In the genomic region with DNA sequence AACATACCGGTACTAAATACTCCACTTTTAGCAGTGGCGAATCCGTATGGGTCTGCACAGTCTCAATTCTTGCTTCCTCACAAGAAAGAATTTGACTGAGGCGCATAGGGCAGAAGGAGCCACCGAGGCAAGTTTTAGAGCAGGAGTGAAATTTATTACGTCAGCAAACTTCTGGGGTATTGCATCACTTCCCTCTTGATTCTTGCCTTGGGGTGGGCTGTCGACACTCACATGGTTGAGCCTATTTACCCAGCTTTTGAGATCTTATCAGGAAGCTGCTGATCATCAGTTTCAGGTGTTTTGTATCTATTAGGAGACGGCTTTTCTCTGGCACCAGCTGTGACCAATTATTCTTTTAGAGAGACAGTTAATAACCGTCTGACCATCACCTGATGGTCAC, we compare ENCODE assay signal across 2 cellular contexts.
TF ChIP-seq lines count a peak whose summit lies in the region.

No MANE protein-coding gene starts in this region.

TF ChIP-seq in HEK293, 187 proteins besides CTCF, POLR2A, EP300 and RAD21 (continued from another document):
- TF ChIP-seq, protein P1, sequence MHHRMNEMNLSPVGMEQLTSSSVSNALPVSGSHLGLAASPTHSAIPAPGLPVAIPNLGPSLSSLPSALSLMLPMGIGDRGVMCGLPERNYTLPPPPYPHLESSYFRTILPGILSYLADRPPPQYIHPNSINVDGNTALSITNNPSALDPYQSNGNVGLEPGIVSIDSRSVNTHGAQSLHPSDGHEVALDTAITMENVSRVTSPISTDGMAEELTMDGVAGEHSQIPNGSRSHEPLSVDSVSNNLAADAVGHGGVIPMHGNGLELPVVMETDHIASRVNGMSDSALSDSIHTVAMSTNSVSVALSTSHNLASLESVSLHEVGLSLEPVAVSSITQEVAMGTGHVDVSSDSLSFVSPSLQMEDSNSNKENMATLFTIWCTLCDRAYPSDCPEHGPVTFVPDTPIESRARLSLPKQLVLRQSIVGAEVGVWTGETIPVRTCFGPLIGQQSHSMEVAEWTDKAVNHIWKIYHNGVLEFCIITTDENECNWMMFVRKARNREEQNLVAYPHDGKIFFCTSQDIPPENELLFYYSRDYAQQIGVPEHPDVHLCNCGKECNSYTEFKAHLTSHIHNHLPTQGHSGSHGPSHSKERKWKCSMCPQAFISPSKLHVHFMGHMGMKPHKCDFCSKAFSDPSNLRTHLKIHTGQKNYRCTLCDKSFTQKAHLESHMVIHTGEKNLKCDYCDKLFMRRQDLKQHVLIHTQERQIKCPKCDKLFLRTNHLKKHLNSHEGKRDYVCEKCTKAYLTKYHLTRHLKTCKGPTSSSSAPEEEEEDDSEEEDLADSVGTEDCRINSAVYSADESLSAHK (tag by site-specific recombination; IDR thresholded peaks at IDR 0.05) = no peak
- TF ChIP-seq ZXDB (tag by site-specific recombination; IDR thresholded peaks at IDR 0.05) (no peak), ZNF335 (tag by site-specific recombination; conservative IDR thresholded peaks at IDR 0.05) (0 out of 2 replicates have a peak, but pooled peaks have one; percentile 22)

TF ChIP-seq in K562, 482 proteins besides CTCF, POLR2A, EP300 and RAD21 (continued from another document):
- TF ChIP-seq, protein P2, sequence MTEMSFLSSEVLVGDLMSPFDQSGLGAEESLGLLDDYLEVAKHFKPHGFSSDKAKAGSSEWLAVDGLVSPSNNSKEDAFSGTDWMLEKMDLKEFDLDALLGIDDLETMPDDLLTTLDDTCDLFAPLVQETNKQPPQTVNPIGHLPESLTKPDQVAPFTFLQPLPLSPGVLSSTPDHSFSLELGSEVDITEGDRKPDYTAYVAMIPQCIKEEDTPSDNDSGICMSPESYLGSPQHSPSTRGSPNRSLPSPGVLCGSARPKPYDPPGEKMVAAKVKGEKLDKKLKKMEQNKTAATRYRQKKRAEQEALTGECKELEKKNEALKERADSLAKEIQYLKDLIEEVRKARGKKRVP (CRISPR knock-in tag; IDR thresholded peaks at IDR 0.05) = 0 out of 2 replicates have a peak, but pooled peaks have one; percentile 69
- TF ChIP-seq GABPA (tag; conservative IDR thresholded peaks at IDR 0.05; ENCODE audit: low read depth) (peak; percentile 57), CEBPB (tag; IDR thresholded peaks at IDR 0.05) (peak; percentile 78), ATF1 (CRISPR knock-in tag; IDR thresholded peaks at IDR 0.05) (no peak), ATF1 (tag; IDR thresholded peaks at IDR 0.05) (0 out of 2 replicates have a peak, but pooled peaks have one; percentile 14), ATF7 (IDR thresholded peaks at IDR 0.05) (peak; percentile 34; the same call in 1 of the 2 replicates)
TF ChIP-seq in K562: peak in this region for 10.
